1 cellular context compared by ENCODE assay signal in the genomic region with DNA sequence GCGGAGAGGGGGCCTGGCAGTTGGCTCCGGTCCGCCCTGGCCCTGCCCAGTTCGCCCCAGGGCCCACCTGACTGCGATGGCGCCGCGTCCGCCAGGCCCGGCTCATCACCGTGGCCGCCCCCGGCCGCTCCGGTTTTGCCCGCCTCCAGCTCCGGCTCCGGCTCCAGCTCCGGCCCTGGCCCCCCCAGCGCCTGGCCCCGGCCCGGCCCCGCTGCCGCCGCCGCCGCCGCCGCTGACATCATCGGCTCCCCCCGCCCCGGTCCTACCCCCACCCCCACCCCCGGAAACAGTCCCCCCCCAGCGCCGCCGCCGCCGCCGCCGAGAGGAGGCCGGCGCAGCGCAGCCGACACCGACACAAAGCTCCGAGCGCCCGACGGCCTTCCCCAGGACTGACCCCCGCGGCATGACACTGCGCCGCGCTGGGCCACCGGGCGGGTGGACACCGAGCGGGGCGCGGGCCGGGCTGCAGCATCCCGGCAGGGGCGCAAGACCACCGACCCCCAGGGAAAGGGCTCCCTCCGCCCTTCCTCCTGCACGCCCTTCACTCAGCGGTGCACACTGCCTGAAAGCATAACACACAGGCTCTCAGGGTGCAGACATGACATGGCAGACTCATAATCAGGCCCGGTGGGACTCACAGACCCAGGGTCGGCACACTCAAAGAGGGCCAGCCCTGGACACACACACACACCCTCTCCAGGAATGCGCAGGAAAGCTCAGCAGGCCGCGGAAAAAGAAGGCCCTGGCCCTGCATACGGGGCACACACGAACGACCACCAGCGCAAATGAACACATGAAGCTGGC.
A peak's percentile ranks its signal among the peaks of the same experiment; 100 is the strongest.
TF ChIP-seq lines count a peak whose summit lies in the region.

ZBTB4 (minus strand) TSS at position 243 of the 804 bp plus-strand sequence. CDS start 12,830 bp downstream, outside the sequence.

TF ChIP-seq in HepG2, 621 proteins besides CTCF, POLR2A, EP300 and RAD21 (continued from another document and continues in another):
- TF ChIP-seq, protein P1, sequence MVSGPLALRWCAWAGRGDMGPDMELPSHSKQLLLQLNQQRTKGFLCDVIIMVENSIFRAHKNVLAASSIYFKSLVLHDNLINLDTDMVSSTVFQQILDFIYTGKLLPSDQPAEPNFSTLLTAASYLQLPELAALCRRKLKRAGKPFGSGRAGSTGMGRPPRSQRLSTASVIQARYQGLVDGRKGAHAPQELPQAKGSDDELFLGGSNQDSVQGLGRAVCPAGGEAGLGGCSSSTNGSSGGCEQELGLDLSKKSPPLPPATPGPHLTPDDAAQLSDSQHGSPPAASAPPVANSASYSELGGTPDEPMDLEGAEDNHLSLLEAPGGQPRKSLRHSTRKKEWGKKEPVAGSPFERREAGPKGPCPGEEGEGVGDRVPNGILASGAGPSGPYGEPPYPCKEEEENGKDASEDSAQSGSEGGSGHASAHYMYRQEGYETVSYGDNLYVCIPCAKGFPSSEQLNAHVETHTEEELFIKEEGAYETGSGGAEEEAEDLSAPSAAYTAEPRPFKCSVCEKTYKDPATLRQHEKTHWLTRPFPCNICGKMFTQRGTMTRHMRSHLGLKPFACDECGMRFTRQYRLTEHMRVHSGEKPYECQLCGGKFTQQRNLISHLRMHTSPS (CRISPR knock-in tag; IDR thresholded peaks at IDR 0.05; ENCODE audit: low read depth), result no peak
- TF ChIP-seq ZNF761 (CRISPR knock-in tag; conservative IDR thresholded peaks at IDR 0.05), result no peak
- no peak for TF ChIP-seq ELF4 (CRISPR knock-in tag; IDR thresholded peaks at IDR 0.05; ENCODE audit: borderline replicate concordance)
- no peak for TF ChIP-seq ZNF263 (CRISPR knock-in tag; IDR thresholded peaks at IDR 0.05)
- TF ChIP-seq ZNF432 (CRISPR knock-in tag; IDR thresholded peaks at IDR 0.05; ENCODE audit: borderline replicate concordance), result no peak
- no peak for TF ChIP-seq ZNF543 (CRISPR knock-in tag; IDR thresholded peaks at IDR 0.05)
- no peak for TF ChIP-seq GATA4 (IDR thresholded peaks at IDR 0.05; ENCODE audit: borderline replicate concordance, low read depth)
- 0 out of 2 replicates have a peak, but pooled peaks have one; percentile 10 for TF ChIP-seq ELF3 (CRISPR knock-in tag; IDR thresholded peaks at IDR 0.05)
- TF ChIP-seq ZNF207 (IDR thresholded peaks at IDR 0.05; ENCODE audit: borderline replicate concordance), result no peak
- no peak for TF ChIP-seq ZNF331 (CRISPR knock-in tag; IDR thresholded peaks at IDR 0.05)
- no peak for TF ChIP-seq NAIF1 (CRISPR knock-in tag; IDR thresholded peaks at IDR 0.05; ENCODE audit: borderline replicate concordance)
- no peak for TF ChIP-seq TSC22D2 (CRISPR knock-in tag; IDR thresholded peaks at IDR 0.05; ENCODE audit: borderline replicate concordance)
- TF ChIP-seq KAT7 (CRISPR knock-in tag; IDR thresholded peaks at IDR 0.05; ENCODE audit: borderline replicate concordance), result no peak
- TF ChIP-seq ATF1 (CRISPR knock-in tag; IDR thresholded peaks at IDR 0.05), result no peak
- no peak for TF ChIP-seq ATM (IDR thresholded peaks at IDR 0.05; ENCODE audit: borderline replicate concordance)
- TF ChIP-seq SALL2 (CRISPR knock-in tag; IDR thresholded peaks at IDR 0.05), result no peak
- TF ChIP-seq ZNF652 (CRISPR knock-in tag; IDR thresholded peaks at IDR 0.05; ENCODE audit: borderline replicate concordance, low read depth), result no peak
- TF ChIP-seq NCOA2 (CRISPR knock-in tag; IDR thresholded peaks at IDR 0.05), result no peak
- no peak for TF ChIP-seq FOXP4 (CRISPR knock-in tag; IDR thresholded peaks at IDR 0.05)
- TF ChIP-seq, protein P2, sequence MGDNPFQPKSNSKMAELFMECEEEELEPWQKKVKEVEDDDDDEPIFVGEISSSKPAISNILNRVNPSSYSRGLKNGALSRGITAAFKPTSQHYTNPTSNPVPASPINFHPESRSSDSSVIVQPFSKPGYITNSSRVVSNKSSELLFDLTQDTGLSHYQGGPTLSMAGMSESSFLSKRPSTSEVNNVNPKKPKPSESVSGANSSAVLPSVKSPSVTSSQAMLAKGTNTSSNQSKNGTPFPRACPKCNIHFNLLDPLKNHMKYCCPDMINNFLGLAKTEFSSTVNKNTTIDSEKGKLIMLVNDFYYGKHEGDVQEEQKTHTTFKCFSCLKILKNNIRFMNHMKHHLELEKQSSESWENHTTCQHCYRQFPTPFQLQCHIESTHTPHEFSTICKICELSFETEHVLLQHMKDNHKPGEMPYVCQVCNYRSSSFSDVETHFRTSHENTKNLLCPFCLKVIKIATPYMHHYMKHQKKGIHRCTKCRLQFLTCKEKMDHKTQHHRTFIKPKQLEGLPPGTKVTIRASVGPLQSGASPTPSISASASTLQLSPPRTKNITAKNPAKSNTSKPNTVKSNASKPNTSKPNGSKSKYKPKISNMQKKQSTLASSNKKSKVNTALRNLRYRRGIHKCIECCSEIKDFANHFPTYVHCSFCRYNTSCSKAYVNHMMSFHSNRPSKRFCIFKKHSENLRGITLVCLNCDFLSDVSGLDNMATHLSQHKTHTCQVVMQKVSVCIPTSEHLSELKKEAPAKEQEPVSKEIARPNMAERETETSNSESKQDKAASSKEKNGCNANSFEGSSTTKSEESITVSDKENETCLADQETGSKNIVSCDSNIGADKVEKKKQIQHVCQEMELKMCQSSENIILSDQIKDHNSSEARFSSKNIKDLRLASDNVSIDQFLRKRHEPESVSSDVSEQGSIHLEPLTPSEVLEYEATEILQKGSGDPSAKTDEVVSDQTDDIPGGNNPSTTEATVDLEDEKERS (CRISPR knock-in tag; IDR thresholded peaks at IDR 0.05), result no peak
- TF ChIP-seq TGIF2 (CRISPR knock-in tag; IDR thresholded peaks at IDR 0.05), result no peak
- no peak for TF ChIP-seq ZNF44 (CRISPR knock-in tag; IDR thresholded peaks at IDR 0.05)
- TF ChIP-seq, protein P3, sequence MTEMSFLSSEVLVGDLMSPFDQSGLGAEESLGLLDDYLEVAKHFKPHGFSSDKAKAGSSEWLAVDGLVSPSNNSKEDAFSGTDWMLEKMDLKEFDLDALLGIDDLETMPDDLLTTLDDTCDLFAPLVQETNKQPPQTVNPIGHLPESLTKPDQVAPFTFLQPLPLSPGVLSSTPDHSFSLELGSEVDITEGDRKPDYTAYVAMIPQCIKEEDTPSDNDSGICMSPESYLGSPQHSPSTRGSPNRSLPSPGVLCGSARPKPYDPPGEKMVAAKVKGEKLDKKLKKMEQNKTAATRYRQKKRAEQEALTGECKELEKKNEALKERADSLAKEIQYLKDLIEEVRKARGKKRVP (CRISPR knock-in tag; IDR thresholded peaks at IDR 0.05), result no peak
- no peak for TF ChIP-seq CREM (IDR thresholded peaks at IDR 0.05)
- TF ChIP-seq CREM (CRISPR knock-in tag; IDR thresholded peaks at IDR 0.05), result no peak
- no peak for TF ChIP-seq POLR2AphosphoS2 (IDR thresholded peaks at IDR 0.05; ENCODE audit: low read depth, low read length)
- no peak for TF ChIP-seq HOXA9 (CRISPR knock-in tag; IDR thresholded peaks at IDR 0.05; ENCODE audit: borderline replicate concordance)
- no peak for TF ChIP-seq ZNF276 (CRISPR knock-in tag; IDR thresholded peaks at IDR 0.05; ENCODE audit: low read depth)
- no peak for TF ChIP-seq DNMT3B (CRISPR knock-in tag; conservative IDR thresholded peaks at IDR 0.05)
- TF ChIP-seq SRSF1 (optimal IDR thresholded peaks at IDR 0.05; ENCODE audit: low read depth, low read length), result peak; percentile 51
- no peak for TF ChIP-seq ZBTB8A (CRISPR knock-in tag; IDR thresholded peaks at IDR 0.05; ENCODE audit: borderline replicate concordance, low read depth)
- no peak for TF ChIP-seq PAX8 (CRISPR knock-in tag; IDR thresholded peaks at IDR 0.05; ENCODE audit: borderline replicate concordance)
- TF ChIP-seq ZNF160 (CRISPR knock-in tag; IDR thresholded peaks at IDR 0.05), result no peak
- no peak for TF ChIP-seq PREB (CRISPR knock-in tag; IDR thresholded peaks at IDR 0.05)
- TF ChIP-seq, protein P4, sequence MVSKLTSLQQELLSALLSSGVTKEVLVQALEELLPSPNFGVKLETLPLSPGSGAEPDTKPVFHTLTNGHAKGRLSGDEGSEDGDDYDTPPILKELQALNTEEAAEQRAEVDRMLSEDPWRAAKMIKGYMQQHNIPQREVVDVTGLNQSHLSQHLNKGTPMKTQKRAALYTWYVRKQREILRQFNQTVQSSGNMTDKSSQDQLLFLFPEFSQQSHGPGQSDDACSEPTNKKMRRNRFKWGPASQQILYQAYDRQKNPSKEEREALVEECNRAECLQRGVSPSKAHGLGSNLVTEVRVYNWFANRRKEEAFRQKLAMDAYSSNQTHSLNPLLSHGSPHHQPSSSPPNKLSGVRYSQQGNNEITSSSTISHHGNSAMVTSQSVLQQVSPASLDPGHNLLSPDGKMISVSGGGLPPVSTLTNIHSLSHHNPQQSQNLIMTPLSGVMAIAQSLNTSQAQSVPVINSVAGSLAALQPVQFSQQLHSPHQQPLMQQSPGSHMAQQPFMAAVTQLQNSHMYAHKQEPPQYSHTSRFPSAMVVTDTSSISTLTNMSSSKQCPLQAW (CRISPR knock-in tag; IDR thresholded peaks at IDR 0.05), result peak; percentile 41; the same call in 1 of the 2 replicates
- TF ChIP-seq TRIM22 (IDR thresholded peaks at IDR 0.05), result no peak
- peak; percentile 19; the same call in 1 of the 2 replicates for TF ChIP-seq YEATS4 (CRISPR knock-in tag; IDR thresholded peaks at IDR 0.05; ENCODE audit: borderline replicate concordance)
- no peak for TF ChIP-seq STAG1 (CRISPR knock-in tag; IDR thresholded peaks at IDR 0.05)
- no peak for TF ChIP-seq ZBTB21 (CRISPR knock-in tag; IDR thresholded peaks at IDR 0.05)
- TF ChIP-seq, protein P5, sequence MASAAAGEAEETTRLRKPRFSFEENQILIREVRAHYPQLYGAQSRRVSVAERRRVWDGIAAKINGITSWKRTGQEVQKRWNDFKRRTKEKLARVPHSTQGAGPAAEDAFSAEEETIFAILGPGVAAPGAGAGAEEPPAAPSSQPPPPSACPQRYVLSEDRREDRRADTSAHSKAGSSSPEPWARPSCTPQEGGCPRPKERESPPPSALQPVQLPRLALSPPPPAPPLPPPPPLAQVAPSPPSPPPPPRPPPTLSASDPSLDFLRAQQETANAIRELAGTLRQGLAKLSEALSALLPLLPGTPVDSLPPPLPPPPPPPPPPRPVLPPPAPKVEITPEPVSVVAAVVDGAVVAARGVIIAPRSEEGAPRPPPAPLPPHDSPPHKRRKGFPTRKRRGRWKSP (CRISPR knock-in tag; IDR thresholded peaks at IDR 0.05), result peak; percentile 91; the same call in 1 of the 2 replicates
- peak; percentile 68; the same call in 1 of the 2 replicates for TF ChIP-seq KAT8 (CRISPR knock-in tag; IDR thresholded peaks at IDR 0.05)
- no peak for TF ChIP-seq MTF1 (CRISPR knock-in tag; IDR thresholded peaks at IDR 0.05)
- TF ChIP-seq MED1 (CRISPR knock-in tag; IDR thresholded peaks at IDR 0.05), result no peak
- TF ChIP-seq ZNF777 (CRISPR knock-in tag; IDR thresholded peaks at IDR 0.05), result peak; percentile 63
- TF ChIP-seq, protein P6, sequence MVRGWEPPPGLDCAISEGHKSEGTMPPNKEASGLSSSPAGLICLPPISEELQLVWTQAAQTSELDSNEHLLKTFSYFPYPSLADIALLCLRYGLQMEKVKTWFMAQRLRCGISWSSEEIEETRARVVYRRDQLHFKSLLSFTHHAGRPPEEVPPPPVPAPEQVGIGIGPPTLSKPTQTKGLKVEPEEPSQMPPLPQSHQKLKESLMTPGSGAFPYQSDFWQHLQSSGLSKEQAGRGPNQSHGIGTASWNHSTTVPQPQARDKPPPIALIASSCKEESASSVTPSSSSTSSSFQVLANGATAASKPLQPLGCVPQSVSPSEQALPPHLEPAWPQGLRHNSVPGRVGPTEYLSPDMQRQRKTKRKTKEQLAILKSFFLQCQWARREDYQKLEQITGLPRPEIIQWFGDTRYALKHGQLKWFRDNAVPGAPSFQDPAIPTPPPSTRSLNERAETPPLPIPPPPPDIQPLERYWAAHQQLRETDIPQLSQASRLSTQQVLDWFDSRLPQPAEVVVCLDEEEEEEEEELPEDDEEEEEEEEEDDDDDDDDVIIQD (CRISPR knock-in tag; IDR thresholded peaks at IDR 0.05; ENCODE audit: low read depth), result no peak
- no peak for TF ChIP-seq ZNF720 (CRISPR knock-in tag; IDR thresholded peaks at IDR 0.05)
- no peak for TF ChIP-seq ZBTB3 (CRISPR knock-in tag; IDR thresholded peaks at IDR 0.05; ENCODE audit: borderline replicate concordance, low read depth)
- no peak for TF ChIP-seq SMYD3 (CRISPR knock-in tag; IDR thresholded peaks at IDR 0.05)
